ENCODE assay signal across 9 cellular contexts in the genomic region with DNA sequence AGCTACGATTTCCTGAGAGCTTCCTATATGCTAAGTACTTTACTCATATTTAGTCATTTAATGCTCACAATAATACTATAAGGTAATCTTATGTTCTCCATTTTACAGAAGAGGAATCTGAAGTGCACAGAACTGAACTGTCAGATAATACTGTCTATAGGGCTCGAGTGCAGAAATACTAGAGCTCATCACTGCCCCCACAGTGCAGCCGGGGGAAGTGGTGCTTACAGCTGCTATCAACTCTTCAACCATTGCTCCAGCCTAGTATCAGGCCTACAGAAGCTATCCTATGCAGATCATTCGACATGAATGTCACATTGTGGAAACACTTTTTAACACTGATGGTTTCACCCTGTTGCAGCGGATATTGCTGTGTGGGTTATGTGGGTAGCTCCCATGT.
A peak's percentile ranks its signal among the peaks of the same experiment; 100 is the strongest.
DNase-seq lines count a peak whose midpoint lies in the region; ATAC-seq and TF ChIP-seq lines count a peak whose summit lies in the region.
"Had no signal": no experiment of that assay in that cellular context is flagged by ENCODE, and none has a peak within 500 bp of the region (broad histone marks: within the 10 kb centered on the region; RNA-seq: fewer than 3 reads in every experiment).

No MANE protein-coding gene starts in this region.

- H3K4me1 ChIP-seq in neuronal stem cell (ENCODE audit: control insufficient read depth in 2 of 2, insufficient read depth in 1 of 2, low read depth in 1 of 2, low read length in 2 of 2), result no peaks in the 10 kb centered on the region

- no peak overlapping the region for H3K14ac ChIP-seq in neuronal stem cell (ENCODE audit: low read length)

- peak; percentile 70 for ATAC-seq in GM21360 (IDR thresholded peaks at IDR 0.05; ENCODE audit: unreplicated experiment)

- no peaks in the 10 kb centered on the region for H3K27me3 ChIP-seq in kidney epithelial cell (ENCODE audit: control insufficient read depth, insufficient read depth, low read length)
- peaks cover 0 to 3% (median 0%) of the 10 kb centered on the region in 3 experiments for H3K27me3 ChIP-seq in neuronal stem cell (ENCODE audit: control insufficient read depth in 3 of 3, insufficient read depth in 3 of 3, low read depth in 1 of 3, low read length in 3 of 3)

- H3K27ac ChIP-seq in neuronal stem cell (replicated peaks; ENCODE audit: low read length), result no peak overlapping the region

- H3K36me3 ChIP-seq in kidney epithelial cell (ENCODE audit: control insufficient read depth, insufficient read depth, low read length), result no peaks in the 10 kb centered on the region
- no peaks in the 10 kb centered on the region for H3K36me3 ChIP-seq in neuronal stem cell (replicated peaks in 1 of 2; ENCODE audit: control insufficient read depth in 2 of 2, insufficient read depth in 2 of 2, low read length in 2 of 2)

- no peak overlapping the region for H3K4me2 ChIP-seq in neuronal stem cell (ENCODE audit: insufficient read depth, low read length, poor library complexity, severe bottlenecking)

- no peak overlapping the region for H3K9ac ChIP-seq in neuronal stem cell (ENCODE audit: low read depth, low read length, poor library complexity)

- H3K4me3 ChIP-seq in kidney epithelial cell (ENCODE audit: low read depth, low read length), result no peak overlapping the region
- no peak overlapping the region for H3K4me3 ChIP-seq in neuronal stem cell (ENCODE audit: low read length in 2 of 2)

- no peak overlapping the region for H2BK120ac ChIP-seq in neuronal stem cell (ENCODE audit: low read depth, low read length)

- no peak overlapping the region for H2AK5ac ChIP-seq in neuronal stem cell (ENCODE audit: low read depth, low read length)

- H2AFZ ChIP-seq in neuronal stem cell (ENCODE audit: low read length), result no peak overlapping the region

- no peak overlapping the region for H3K4ac ChIP-seq in neuronal stem cell (ENCODE audit: low read length)

- H4K91ac ChIP-seq in neuronal stem cell (ENCODE audit: low read depth, low read length, poor library complexity), result no peak overlapping the region

- no peak overlapping the region for H3K18ac ChIP-seq in neuronal stem cell (ENCODE audit: low read length)

- in situ Hi-C loops in SK-MEL-5 (cut with HindIII; ENCODE audit: low pct_unique_long_range_greater_than_20kb, low sequenced_read_pairs), result no loop called here

- no peak overlapping the region for H2BK5ac ChIP-seq in neuronal stem cell (ENCODE audit: low read length)

- H4K8ac ChIP-seq in neuronal stem cell (ENCODE audit: low read depth, low read length), result no peak overlapping the region

- no peaks in the 10 kb centered on the region for H3K79me1 ChIP-seq in neuronal stem cell (ENCODE audit: low read depth, low read length)

- no peaks in the 10 kb centered on the region for H3K9me3 ChIP-seq in neuronal stem cell (replicated peaks in 1 of 2; ENCODE audit: control insufficient read depth in 2 of 2, insufficient read depth in 1 of 2, low read depth in 1 of 2, low read length in 2 of 2)

- no CpG with 5 or more reads among the region's 5 CpGs for WGBS in neuronal stem cell (ENCODE audit: extremely low coverage in 2 of 2, insufficient read length in 2 of 2, insufficient replicate concordance in 1 of 2), 2 donors

- DNase-seq in COLO668 (lab: John Stamatoyannopoulos, UW; ENCODE audit: unreplicated experiment) (peak; percentile 13), SK-MEL-5 (ENCODE audit: low read depth, low spot score) (peak; percentile 30), kidney epithelial cell (ENCODE audit: low read depth) (no peak), neuronal stem cell (ENCODE audit: low spot score) (no peak), DMS153 (lab: John Stamatoyannopoulos, UW) (no peak)
- DNase-seq in stimulated activated CD4-positive, alpha-beta T cell treated with anti-CD3 and anti-CD28 coated beads, Interleukin-12 subunit alpha, Interleukin-12 subunit beta, amount 100 ng/mL, for 4 hours, result no peak
- DNase-seq in stimulated activated CD4-positive, alpha-beta T cell treated with anti-CD3 and anti-CD28 coated beads, Interleukin-4, amount 100 ng/mL, for 1 hour, result no peak
- DNase-seq: SHP77 treated with DMSO at 0.1 percent for 48 hours had no signal

- H2BK12ac ChIP-seq in neuronal stem cell (ENCODE audit: low read length), result no peak overlapping the region

- no peak overlapping the region for H3K23ac ChIP-seq in neuronal stem cell (ENCODE audit: low read depth, low read length, poor library complexity)

- TF ChIP-seq CTCF in kidney epithelial cell (IDR thresholded peaks at IDR 0.05; ENCODE audit: insufficient read depth, low read length, poor library complexity, severe bottlenecking), result peak; percentile 30

- H2BK15ac ChIP-seq in neuronal stem cell (ENCODE audit: low read length), result no peak overlapping the region

Comparison
In these comparisons a context has a peak if more than half of its experiments do, and no peak if none do; other contexts are left out.
1. DNase-seq: peak in COLO668 (single experiment) and SK-MEL-5 (single experiment); none in kidney epithelial cell (single experiment), neuronal stem cell (single experiment), stimulated activated CD4-positive, alpha-beta T cell treated with anti-CD3 and anti-CD28 coated beads, Interleukin-12 subunit alpha, Interleukin-12 subunit beta, amount 100 ng/mL, for 4 hours (single experiment), DMS153 (single experiment) and stimulated activated CD4-positive, alpha-beta T cell treated with anti-CD3 and anti-CD28 coated beads, Interleukin-4, amount 100 ng/mL, for 1 hour (single experiment).